10 cellular contexts compared by ENCODE assay signal in genomic region chr9:74498616-74499095, GRCh38. TPM values are rescaled to one million over a fixed set of nuclear protein-coding genes. Genes with fewer than 3 reads are reported as not detected.
A peak's percentile ranks its signal among the peaks of the same experiment; 100 is the strongest.
DNase-seq lines count a peak whose midpoint lies in the region; ATAC-seq and TF ChIP-seq lines count a peak whose summit lies in the region.
"Had no signal": no experiment of that assay in that cellular context is flagged by ENCODE, and none has a peak within 500 bp of the region (broad histone marks: within the 10 kb centered on the region; RNA-seq: fewer than 3 reads in every experiment).

No MANE protein-coding gene starts in this region.

- ATAC-seq in GM18867 (IDR thresholded peaks at IDR 0.05; ENCODE audit: unreplicated experiment), result no peak

- no peak overlapping the region for H3K9ac ChIP-seq in fibroblast of lung (ENCODE audit: insufficient read depth, low read length)

- peaks cover 38% of the 10 kb centered on the region in 2 donors for H3K27me3 Mint-ChIP-seq in CD4-positive, alpha-beta memory T cell

- no peak for TF ChIP-seq POLR2A in Peyer's patch (IDR thresholded peaks at IDR 0.05)

- H3K4me2 ChIP-seq in fibroblast of lung (ENCODE audit: extremely low read depth, insufficient read depth, low read length), result peak overlapping the region; percentile 93
- H3K4me2 ChIP-seq in osteoblast (ENCODE audit: insufficient read depth, low read length), result peak overlapping the region; percentile 94

- CTCF ChIA-PET in CD4-positive, alpha-beta memory T cell (lab: Charles Lee; ENCODE audit: partially characterized antibody), result no interaction called here

- no peaks in the 10 kb centered on the region for H3K9me3 ChIP-seq in CD4-positive, alpha-beta memory T cell (ENCODE audit: control insufficient read depth in 1 of 2, low read length in 2 of 2)
- no peaks in the 10 kb centered on the region for H3K9me3 ChIP-seq in Peyer's patch
- no peaks in the 10 kb centered on the region for H3K9me3 ChIP-seq in fibroblast of lung (ENCODE audit: control insufficient read depth, insufficient read depth, low read depth, low read length)
- H3K9me3 ChIP-seq in osteoblast (ENCODE audit: low read depth, low read length), result no peaks in the 10 kb centered on the region

- POLR2A ChIA-PET in CD4-positive, alpha-beta memory T cell (lab: Charles Lee; ENCODE audit: partially characterized antibody), result no interaction called here

- H3K36me3 ChIP-seq in CD4-positive, alpha-beta memory T cell (ENCODE audit: insufficient read depth, low read length), result no peaks in the 10 kb centered on the region
- no peaks in the 10 kb centered on the region for H3K36me3 ChIP-seq in Peyer's patch
- H3K36me3 ChIP-seq in fibroblast of lung (ENCODE audit: control insufficient read depth, insufficient read depth, low read length), result no peaks in the 10 kb centered on the region
- no peaks in the 10 kb centered on the region for H3K36me3 ChIP-seq in osteoblast (ENCODE audit: insufficient read depth, low read length)

- intact Hi-C loops in CD4-positive, alpha-beta memory T cell (cut with micrococcal nuclease), result no loop called here

- H3K79me2 ChIP-seq in fibroblast of lung (ENCODE audit: control insufficient read depth, insufficient read depth, low read length) (no peaks in the 10 kb centered on the region), osteoblast (ENCODE audit: insufficient read depth, low read length) (no peaks in the 10 kb centered on the region)

- no peak for TF ChIP-seq CTCF in Peyer's patch (IDR thresholded peaks at IDR 0.05)
- TF ChIP-seq CTCF in fibroblast of lung (conservative IDR thresholded peaks at IDR 0.05 in 1 of 2, IDR thresholded peaks at IDR 0.05 in 1 of 2; ENCODE audit: low read depth in 1 of 2, low read length in 2 of 2), result no peak
- TF ChIP-seq CTCF in osteoblast (IDR thresholded peaks at IDR 0.05; ENCODE audit: extremely low read depth, low read depth, low read length), result no peak

- H3K27ac ChIP-seq in CD4-positive, alpha-beta memory T cell (ENCODE audit: low read depth, low read length), result no peak overlapping the region
- H3K27ac ChIP-seq in Peyer's patch (no peak overlapping the region), fibroblast of lung (ENCODE audit: insufficient read depth, low read length) (no peak overlapping the region), osteoblast (ENCODE audit: low read depth, low read length) (no peak overlapping the region)

- peak overlapping the region; percentile 49 to 89 (median 72) for H3K4me3 Mint-ChIP-seq in CD4-positive, alpha-beta memory T cell

- peak in 1 of 5 donors; percentile 19 for DNase-seq in CD4-positive, alpha-beta memory T cell
- DNase-seq in Peyer's patch (no peak), fibroblast of lung (ENCODE audit: low read depth in 2 of 2) (peak in 1 of 2 donors; percentile 19), osteoblast (ENCODE audit: insufficient read length, low spot score, missing footprints) (no peak), A172 (ENCODE audit: low spot score) (no peak), NCI-H345 treated with DMSO at 0.1 percent for 48 hours (lab: John Stamatoyannopoulos, UW; ENCODE audit: unreplicated experiment) (no peak), DMS79 (lab: John Stamatoyannopoulos, UW) (no peak)

- peaks cover 11% of the 10 kb centered on the region for H3K4me1 ChIP-seq in CD4-positive, alpha-beta memory T cell (ENCODE audit: insufficient read depth, low read length)
- H3K4me1 ChIP-seq in Peyer's patch, result peaks cover 0 to 23% (median 0%) of the 10 kb centered on the region in 4 donors
- no peaks in the 10 kb centered on the region for H3K4me1 ChIP-seq in fibroblast of lung (ENCODE audit: control insufficient read depth, extremely low read depth, insufficient read depth, low read length)
- no peaks in the 10 kb centered on the region for H3K4me1 ChIP-seq in osteoblast (ENCODE audit: insufficient read depth, low read length)

- H4K20me1 ChIP-seq in fibroblast of lung (ENCODE audit: control insufficient read depth, extremely low read depth, insufficient read depth, low read length) (no peaks in the 10 kb centered on the region), osteoblast (ENCODE audit: insufficient read depth, low read length) (no peaks in the 10 kb centered on the region)

- peaks cover 0 to 2% of the 10 kb centered on the region in 2 donors for H3K36me3 Mint-ChIP-seq in CD4-positive, alpha-beta memory T cell

- H3K27me3 ChIP-seq in CD4-positive, alpha-beta memory T cell (ENCODE audit: insufficient read depth, low read length), result peaks cover 23% of the 10 kb centered on the region
- peaks cover 0 to 9% of the 10 kb centered on the region in 2 donors for H3K27me3 ChIP-seq in Peyer's patch
- peaks cover 26% of the 10 kb centered on the region for H3K27me3 ChIP-seq in fibroblast of lung (ENCODE audit: control insufficient read depth, insufficient read depth, low read length)
- H3K27me3 ChIP-seq in osteoblast (ENCODE audit: insufficient read depth, low read length), result peaks cover 43% of the 10 kb centered on the region

- peaks cover 20 to 35% (median 22%) of the 10 kb centered on the region in 4 donors for H3K4me1 Mint-ChIP-seq in CD4-positive, alpha-beta memory T cell

- H2AFZ ChIP-seq in fibroblast of lung (ENCODE audit: low read length) (no peak overlapping the region), osteoblast (ENCODE audit: low read length) (no peak overlapping the region)

- peak overlapping the region in 1 of 2 donors; percentile 23 for H3K4me3 ChIP-seq in CD4-positive, alpha-beta memory T cell (ENCODE audit: low read length in 2 of 2)
- peak overlapping the region; percentile 35 to 59 (median 47) for H3K4me3 ChIP-seq in Peyer's patch
- peak overlapping the region in 2 of 4 experiments; percentile 7 to 68 for H3K4me3 ChIP-seq in fibroblast of lung (replicated peaks in 1 of 4; ENCODE audit: control extremely low read depth in 1 of 4, insufficient read depth in 1 of 4, low read depth in 3 of 4, low read length in 4 of 4)
- peak overlapping the region; percentile 75 for H3K4me3 ChIP-seq in osteoblast (ENCODE audit: insufficient read depth, low read length)

- no peak overlapping the region for H3K27ac Mint-ChIP-seq in CD4-positive, alpha-beta memory T cell

- no peaks in the 10 kb centered on the region for H3K9me3 Mint-ChIP-seq in CD4-positive, alpha-beta memory T cell

RNA-seq across cellular contexts. Expression of gene RORB, which starts 1.5 kb away (rescaled TPM):
- not detected for total RNA-seq in CD4-positive, alpha-beta memory T cell
- polyA plus RNA-seq in CD4-positive, alpha-beta memory T cell, result not detected
- total RNA-seq in Peyer's patch (1 to 10 TPM in 1 of 4 donors, under 1 TPM in 2, not detected in 1; under 0.01 to 2.5 (median 0.94) TPM), fibroblast of lung (2.1 and 4.3 TPM in 2 replicates), osteoblast (0.36 and 1.5 TPM in 2 replicates)
- 0.20 and 0.24 TPM in 2 replicates for polyA plus RNA-seq in fibroblast of lung
- polyA plus RNA-seq in fibroblast of lung (2012), result 0.09 and 0.14 TPM in 2 replicates
- 0.24 TPM in 1 of 2 replicates, not detected in the other for polyA minus RNA-seq in fibroblast of lung (ENCODE audit: low replicate concordance)
- total RNA-seq in A172 (2014; rRNA removed; shearing (Covaris generic)), result not detected in 2 replicates
- total RNA-seq: endothelial cell of umbilical vein, NCI-H460 had no signal
- polyA plus RNA-seq: endothelial cell of umbilical vein had no signal
